30 cellular contexts compared by ENCODE assay signal in genomic region chrX:108582151-108582550, GRCh38.
DNase-seq lines count a peak whose midpoint lies in the region; ATAC-seq and TF ChIP-seq lines count a peak whose summit lies in the region.
"Had no signal": no experiment of that assay in that cellular context is flagged by ENCODE, and none has a peak within 500 bp of the region (broad histone marks: within the 10 kb centered on the region; RNA-seq: fewer than 3 reads in every experiment).

No MANE protein-coding gene starts in this region.

- H3K27ac ChIP-seq in dorsolateral prefrontal cortex (peak overlapping the region in 58 of 59 donors; percentile 65 to 98 (median 92)), temporal lobe (ENCODE audit: low read depth, low read length) (peak overlapping the region; percentile 91)
- H3K27ac ChIP-seq: coronary artery, foreskin keratinocyte, hepatocyte, left lung, parathyroid adenoma, Peyer's patch, suprapubic skin had no signal

- peaks cover 0 to 51% (median 0%) of the 10 kb centered on the region in 45 donors for H3K27me3 ChIP-seq in dorsolateral prefrontal cortex
- H3K27me3 ChIP-seq: foreskin keratinocyte, hepatocyte, Peyer's patch, suprapubic skin had no signal

- ATAC-seq in HG03354 (IDR thresholded peaks at IDR 0.05; ENCODE audit: poor library complexity, severe bottlenecking, unreplicated experiment), result no peak
- ATAC-seq: activated CD8-positive, alpha-beta memory T cell treated with anti-CD3 and anti-CD28 coated beads, Interleukin-2, amount 10 ng/mL, durations not matched to agents 7 days and 5 days; activated T-cell treated with anti-CD3 and anti-CD28 coated beads, Interleukin-2, amount 50 U/mL, for 72 hours; esophagus mucosa; foreskin keratinocyte; left lung; natural killer cell; sciatic nerve; stimulated activated memory B cell treated with anti-CD40 and anti-IgM and Interleukin-4, amounts not matched to agents 10 μg/mL and 1 μg/mL and 100 μg/mL, for 72 hours had no signal

- H3K4me3 ChIP-seq in dorsolateral prefrontal cortex, result peak overlapping the region in 54 of 59 donors; percentile 23 to 75 (median 52)
- H3K4me3 ChIP-seq: coronary artery, hepatocyte, left lung, Peyer's patch, suprapubic skin had no signal

- TF ChIP-seq CTCF in dorsolateral prefrontal cortex (IDR thresholded peaks at IDR 0.05 in 54 of 56, conservative IDR thresholded peaks at IDR 0.05 in 2 of 56; ENCODE audit: low read depth in 1 of 56, partially characterized antibody in 56 of 56), result peak in 2 of 56 donors; percentile 8 to 11

- DNase-seq in NCI-H2081 treated with DMSO at 0.1 percent for 48 hours (lab: John Stamatoyannopoulos, UW), result peak; percentile 42
- DNase-seq in dorsolateral prefrontal cortex, result peak; percentile 5 to 92 (median 69)
- DNase-seq in middle frontal gyrus (ENCODE audit: extremely low spot score, low spot score), result peak; percentile 14
- DNase-seq in D341Med (ENCODE audit: low spot score), result no peak
- no peak for DNase-seq in NK-92 treated with Interleukin-12 subunit alpha and Interleukin-12 subunit beta, amount 100 ng/mL, for 24 hours (lab: John Stamatoyannopoulos, UW)
- DNase-seq: activated B cell treated with CpG ODN at 0.5 μM for 24 hours; activated CD8-positive, alpha-beta memory T cell treated with anti-CD3 and anti-CD28 coated beads, Interleukin-2, amount 10 ng/mL, durations not matched to agents 7 days and 5 days; activated naive CD4-positive, alpha-beta T cell treated with anti-CD3 and anti-CD28 coated beads, Interleukin-2, amount 10 ng/mL, durations not matched to agents 7 days and 5 days; activated T-cell treated with anti-CD3 and anti-CD28 coated beads, Interleukin-2, amount 50 U/mL, for 72 hours; amniotic stem cell; foreskin keratinocyte; GOT3; Kasumi-1; left lung; MV-4-11; natural killer cell; NCI-H1436 treated with DMSO at 0.1 percent for 48 hours; NCI-H2171; NCI-H510A treated with DMSO at 0.1 percent for 48 hours; Peyer's patch; stimulated activated CD4-positive, alpha-beta T cell treated with anti-CD3 and anti-CD28 coated beads, Interleukin-4, amount 100 ng/mL, for 4 hours had no signal

- intact Hi-C loops in dorsolateral prefrontal cortex (cut with DNase I), result loop anchor here in 1 of 2 donors (5.0 kb wide), 1 partner anchor 115 kb away; no protein-coding TSS in a partner anchor

Comparison
In these comparisons a context has a peak if more than half of its experiments do, and no peak if none do; other contexts are left out.
1. DNase-seq: peak in NCI-H2081 treated with DMSO at 0.1 percent for 48 hours (single experiment), dorsolateral prefrontal cortex (10 of 10) and middle frontal gyrus (single experiment); none in D341Med (single experiment) and NK-92 treated with Interleukin-12 subunit alpha and Interleukin-12 subunit beta, amount 100 ng/mL, for 24 hours (single experiment).